Comparison of ENCODE assay signal across 1 cellular context in the genomic region with DNA sequence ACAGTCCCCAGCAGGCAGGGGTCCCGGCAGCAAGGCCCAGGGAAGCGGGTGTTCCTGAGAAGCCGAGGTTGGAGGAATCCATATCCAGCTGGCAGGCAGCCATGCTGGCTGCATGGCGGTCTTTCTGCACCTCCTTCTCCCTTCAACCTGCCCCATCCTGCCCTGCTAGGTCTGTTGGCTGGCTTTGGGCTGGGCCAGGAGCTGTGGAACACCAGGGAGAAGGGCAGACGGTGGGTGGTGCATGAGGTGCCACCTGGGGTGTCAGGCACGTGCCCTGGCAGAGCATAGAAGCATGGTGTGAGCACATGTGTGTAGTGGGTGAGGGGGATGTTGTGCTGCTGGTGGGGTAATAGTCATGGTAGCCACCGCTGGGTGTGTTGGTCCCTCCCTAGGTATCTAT.
TF ChIP-seq lines count a peak whose summit lies in the region.

No MANE protein-coding gene starts in this region.

TF ChIP-seq in H1, 55 proteins besides CTCF, POLR2A, EP300 and RAD21:
- no peak for TF ChIP-seq SIX5 (IDR thresholded peaks at IDR 0.05; ENCODE audit: low read depth, low read length)
- no peak for TF ChIP-seq MAX (IDR thresholded peaks at IDR 0.05)
- TF ChIP-seq KDM5A (IDR thresholded peaks at IDR 0.05; ENCODE audit: low read length): no peak
- TF ChIP-seq, protein P1, sequence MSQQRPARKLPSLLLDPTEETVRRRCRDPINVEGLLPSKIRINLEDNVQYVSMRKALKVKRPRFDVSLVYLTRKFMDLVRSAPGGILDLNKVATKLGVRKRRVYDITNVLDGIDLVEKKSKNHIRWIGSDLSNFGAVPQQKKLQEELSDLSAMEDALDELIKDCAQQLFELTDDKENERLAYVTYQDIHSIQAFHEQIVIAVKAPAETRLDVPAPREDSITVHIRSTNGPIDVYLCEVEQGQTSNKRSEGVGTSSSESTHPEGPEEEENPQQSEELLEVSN (IDR thresholded peaks at IDR 0.05): no peak
- TF ChIP-seq KDM1A (IDR thresholded peaks at IDR 0.05; ENCODE audit: borderline replicate concordance, low read length): no peak
- TF ChIP-seq SRF (IDR thresholded peaks at IDR 0.05; ENCODE audit: low read depth, low read length): no peak
- TF ChIP-seq GABPA (IDR thresholded peaks at IDR 0.05; ENCODE audit: borderline replicate concordance, insufficient read depth, low read length): no peak
- TF ChIP-seq TAF1 (IDR thresholded peaks at IDR 0.05; ENCODE audit: low read depth, low read length): no peak
- no peak for TF ChIP-seq NANOG (IDR thresholded peaks at IDR 0.05; ENCODE audit: insufficient read depth, low read depth, low read length, poor library complexity, severe bottlenecking)
- no peak for TF ChIP-seq TBP (IDR thresholded peaks at IDR 0.05; ENCODE audit: low read depth, low read length)
- TF ChIP-seq, protein P2, sequence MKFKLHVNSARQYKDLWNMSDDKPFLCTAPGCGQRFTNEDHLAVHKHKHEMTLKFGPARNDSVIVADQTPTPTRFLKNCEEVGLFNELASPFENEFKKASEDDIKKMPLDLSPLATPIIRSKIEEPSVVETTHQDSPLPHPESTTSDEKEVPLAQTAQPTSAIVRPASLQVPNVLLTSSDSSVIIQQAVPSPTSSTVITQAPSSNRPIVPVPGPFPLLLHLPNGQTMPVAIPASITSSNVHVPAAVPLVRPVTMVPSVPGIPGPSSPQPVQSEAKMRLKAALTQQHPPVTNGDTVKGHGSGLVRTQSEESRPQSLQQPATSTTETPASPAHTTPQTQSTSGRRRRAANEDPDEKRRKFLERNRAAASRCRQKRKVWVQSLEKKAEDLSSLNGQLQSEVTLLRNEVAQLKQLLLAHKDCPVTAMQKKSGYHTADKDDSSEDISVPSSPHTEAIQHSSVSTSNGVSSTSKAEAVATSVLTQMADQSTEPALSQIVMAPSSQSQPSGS (IDR thresholded peaks at IDR 0.05; ENCODE audit: low read length): no peak
- TF ChIP-seq YY1 (IDR thresholded peaks at IDR 0.05; ENCODE audit: low read depth, low read length): no peak
- no peak for TF ChIP-seq TAF7 (optimal IDR thresholded peaks at IDR 0.05; ENCODE audit: borderline replicate concordance, low read depth, low read length)
- TF ChIP-seq ASH2L (IDR thresholded peaks at IDR 0.05; ENCODE audit: low read length): no peak
- no peak for TF ChIP-seq PHF8 (conservative IDR thresholded peaks at IDR 0.05; ENCODE audit: low read depth, low read length)
- no peak for TF ChIP-seq FOSL1 (IDR thresholded peaks at IDR 0.05; ENCODE audit: insufficient read depth, low read depth, low read length)
- TF ChIP-seq SP2 (IDR thresholded peaks at IDR 0.05; ENCODE audit: low read length): no peak
- TF ChIP-seq CHD7 (IDR thresholded peaks at IDR 0.05; ENCODE audit: insufficient replicate concordance, low read length): no peak
- TF ChIP-seq SIN3A (conservative IDR thresholded peaks at IDR 0.05 in 1 of 2, IDR thresholded peaks at IDR 0.05 in 1 of 2; ENCODE audit: low read depth in 1 of 2, low read length in 2 of 2): no peak
